30 cellular contexts compared by ENCODE assay signal in the genomic region with DNA sequence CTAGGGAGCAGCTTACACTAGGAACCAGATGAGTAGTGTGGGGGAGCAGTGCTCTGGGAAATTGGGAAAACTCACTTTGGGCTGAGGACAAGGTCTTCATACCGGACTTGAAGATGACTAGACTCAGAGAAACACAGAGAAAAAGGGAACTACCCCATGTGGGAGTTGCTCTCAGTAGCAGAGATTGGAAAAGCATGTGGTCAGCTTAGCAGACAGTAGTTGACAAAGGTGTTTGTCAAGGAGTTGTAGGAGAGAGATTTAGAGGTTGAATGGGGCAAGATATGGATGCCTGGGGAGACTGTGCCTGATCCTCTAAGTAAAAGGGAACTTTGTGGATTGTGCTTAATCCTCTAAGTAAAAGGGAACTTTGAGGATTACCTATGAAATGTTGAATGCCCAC.
"Had no signal": no experiment of that assay in that cellular context is flagged by ENCODE, and none has a peak within 500 bp of the region (broad histone marks: within the 10 kb centered on the region; RNA-seq: fewer than 3 reads in every experiment).

No MANE protein-coding gene starts in this region.

- H3K36me3 ChIP-seq: breast epithelium, Peyer's patch, SJSA1 had no signal

- H3K4me1 Mint-ChIP-seq: activated naive CD4-positive, alpha-beta T cell treated with anti-CD3 and anti-CD28 coated beads, Interleukin-2, amount 50 U/mL, for 24 hours; activated naive CD8-positive, alpha-beta T cell treated with anti-CD3 and anti-CD28 coated beads, Interleukin-2, amount 10 ng/mL, durations not matched to agents 7 days and 5 days had no signal

- DNase-seq: activated CD4-positive, alpha-beta T cell treated with anti-CD3 and anti-CD28 coated beads, Interleukin-2, amount 10 ng/mL, durations not matched to agents 24 days and 14 days; activated CD4-positive, alpha-beta T cell treated with anti-CD3 and anti-CD28 coated beads, Interleukin-2, amount 50 U/mL, for 4 hours; activated CD8-positive, alpha-beta T cell treated with anti-CD3 and anti-CD28 coated beads for 36 hours; activated gamma-delta T cell; activated naive CD4-positive, alpha-beta T cell treated with Interleukin-2 at 50 U/mL for 16 hours; activated naive CD8-positive, alpha-beta T cell treated with anti-CD3 and anti-CD28 coated beads, Interleukin-2, amount 10 ng/mL, durations not matched to agents 7 days and 5 days; activated T-cell treated with anti-CD3 and anti-CD28 coated beads, Interleukin-2, amount 50 U/mL, for 24 hours; amygdala; body of pancreas; NCI-H1048; NCI-H1105 treated with DMSO at 0.1 percent for 48 hours; NCI-H1436; NCI-H1694; NCI-H1930; NCI-H2081 treated with DMSO at 0.1 percent for 48 hours; NCI-H226; NCI-H446 treated with DMSO at 0.1 percent for 48 hours; NCI-H524 treated with DMSO at 0.1 percent for 48 hours; PC-3; Peyer's patch; RPMI8226; SHP77 treated with DMSO at 0.1 percent for 48 hours; SK-N-SH; T1000 had no signal

- H3K4me1 ChIP-seq: body of pancreas, breast epithelium, Peyer's patch, SJSA1 had no signal

- FAIRE-seq: astrocyte, TTC549 had no signal

- H3K27me3 Mint-ChIP-seq: activated CD4-positive, alpha-beta T cell treated with anti-CD3 and anti-CD28 coated beads, Interleukin-2, amount 10 ng/mL, durations not matched to agents 24 days and 14 days; activated CD8-positive, alpha-beta T cell treated with anti-CD3 and anti-CD28 coated beads for 36 hours; activated naive CD4-positive, alpha-beta T cell treated with anti-CD3 and anti-CD28 coated beads, Interleukin-2, amount 50 U/mL, for 24 hours; activated naive CD8-positive, alpha-beta T cell treated with anti-CD3 and anti-CD28 coated beads, Interleukin-2, amount 10 ng/mL, durations not matched to agents 7 days and 5 days; activated T-cell treated with anti-CD3 and anti-CD28 coated beads, Interleukin-2, amount 50 U/mL, for 24 hours had no signal

- H3K9me3 Mint-ChIP-seq: activated CD8-positive, alpha-beta T cell treated with anti-CD3 and anti-CD28 coated beads for 36 hours; activated naive CD4-positive, alpha-beta T cell treated with anti-CD3 and anti-CD28 coated beads, Interleukin-2, amount 50 U/mL, for 24 hours; activated T-helper 2 cell treated with anti-CD3 and anti-CD28 coated beads, Interferon-gamma antibody, Interleukin-2, Interleukin-4, amounts not matched to agents 10 μg/mL and 5 μg/mL and 100 μg/mL, durations not matched to agents 14 hours and 24 hours and 36 hours had no signal

- H3K9ac ChIP-seq: SK-N-SH had no signal

- H3K27ac ChIP-seq: body of pancreas, breast epithelium, Peyer's patch, SJSA1 had no signal

- H3K36me3 Mint-ChIP-seq: activated naive CD8-positive, alpha-beta T cell treated with anti-CD3 and anti-CD28 coated beads, Interleukin-2, amount 10 ng/mL, durations not matched to agents 7 days and 5 days had no signal

- H3K27me3 ChIP-seq: body of pancreas, breast epithelium, Peyer's patch, SJSA1 had no signal

- H3K4me3 Mint-ChIP-seq: activated CD4-positive, alpha-beta T cell treated with anti-CD3 and anti-CD28 coated beads, Interleukin-2, amount 10 ng/mL, durations not matched to agents 24 days and 14 days; activated CD8-positive, alpha-beta T cell treated with anti-CD3 and anti-CD28 coated beads for 36 hours; activated naive CD4-positive, alpha-beta T cell treated with anti-CD3 and anti-CD28 coated beads, Interleukin-2, amount 50 U/mL, for 24 hours; activated naive CD8-positive, alpha-beta T cell treated with anti-CD3 and anti-CD28 coated beads, Interleukin-2, amount 10 ng/mL, durations not matched to agents 7 days and 5 days; activated T-cell treated with anti-CD3 and anti-CD28 coated beads, Interleukin-2, amount 50 U/mL, for 24 hours had no signal

- H3K27ac Mint-ChIP-seq: activated CD4-positive, alpha-beta T cell treated with anti-CD3 and anti-CD28 coated beads, Interleukin-2, amount 10 ng/mL, durations not matched to agents 24 days and 14 days; activated CD8-positive, alpha-beta T cell treated with anti-CD3 and anti-CD28 coated beads for 36 hours; activated naive CD4-positive, alpha-beta T cell treated with anti-CD3 and anti-CD28 coated beads, Interleukin-2, amount 50 U/mL, for 24 hours; activated naive CD8-positive, alpha-beta T cell treated with anti-CD3 and anti-CD28 coated beads, Interleukin-2, amount 10 ng/mL, durations not matched to agents 7 days and 5 days; activated T-cell treated with anti-CD3 and anti-CD28 coated beads, Interleukin-2, amount 50 U/mL, for 24 hours; activated T-helper 2 cell treated with anti-CD3 and anti-CD28 coated beads, Interferon-gamma antibody, Interleukin-2, Interleukin-4, amounts not matched to agents 10 μg/mL and 5 μg/mL and 100 μg/mL, durations not matched to agents 14 hours and 24 hours and 36 hours had no signal

- H3K9me3 ChIP-seq: body of pancreas, breast epithelium, Peyer's patch, SJSA1, SK-N-SH had no signal

- H3K4me3 ChIP-seq: body of pancreas, breast epithelium, Peyer's patch, SJSA1 had no signal
